ENCODE assay signal across 5 cellular contexts in genomic region chr1:155719703-155720102, GRCh38.
"Had no signal": no experiment of that assay in that cellular context is flagged by ENCODE, and none has a peak within 500 bp of the region (broad histone marks: within the 10 kb centered on the region; RNA-seq: fewer than 3 reads in every experiment).

No MANE protein-coding gene starts in this region.

- H3K27me3 Mint-ChIP-seq: IgD-negative memory B cell had no signal

- H3K4me3 Mint-ChIP-seq: GM23338, H9, IgD-negative memory B cell had no signal

- H2AFZ ChIP-seq: GM23338 had no signal

- H3K4me3 ChIP-seq: GM23338 had no signal

- DNase-seq: H9, HCEC 1CT, KBM-7 had no signal

- H3K4me2 ChIP-seq: GM23338 had no signal

- H3K27ac Mint-ChIP-seq: GM23338, H9 had no signal

- ATAC-seq: GM23338 had no signal

- H3K4me1 Mint-ChIP-seq: GM23338, H9 had no signal
